Comparison of ENCODE assay signal across 8 cellular contexts in genomic region chr1:145464708-145465336, GRCh38. TPM values are rescaled to one million over a fixed set of nuclear protein-coding genes. Genes with fewer than 3 reads are reported as not detected.
A peak's percentile ranks its signal among the peaks of the same experiment; 100 is the strongest.
DNase-seq lines count a peak whose midpoint lies in the region; ATAC-seq and TF ChIP-seq lines count a peak whose summit lies in the region.
"Not testable (repeated sequence)": the region's sequence is repeated elsewhere in the genome, so short reads cannot be mapped to it uniquely, and the experiment has no call there.

No MANE protein-coding gene starts in this region.

- in situ Hi-C loops in IMR-90 (cut with MboI; ENCODE audit: low sequenced_read_pairs): not testable (repeated sequence)

- BruUV-seq in IMR-90 (replicated peaks; lab: Mats Ljungman, UMichigan): not testable (repeated sequence)

- H3K4me3 ChIP-seq in IMR-90 (ENCODE audit: insufficient read depth, low read depth, low read length) (peak overlapping the region; percentile 25), choroid plexus epithelial cell (ENCODE audit: low read depth, low read length) (peak overlapping the region; percentile 48), right atrium auricular region (peak overlapping the region; percentile 30 to 50), ovary (peak overlapping the region; percentile 37), vagina (peak overlapping the region; percentile 46 to 49)

- H3K4me3 Mint-ChIP-seq in activated CD4-positive, alpha-beta memory T cell treated with anti-CD3 and anti-CD28 coated beads for 36 hours: peak overlapping the region; percentile 80

- not testable (repeated sequence) for H3K14ac ChIP-seq in IMR-90 (replicated peaks; ENCODE audit: low read depth, low read length)

- not testable (repeated sequence) for DNase-seq in IMR-90; activated CD4-positive, alpha-beta memory T cell treated with anti-CD3 and anti-CD28 coated beads for 36 hours; choroid plexus epithelial cell (ENCODE audit: low read depth); right atrium auricular region (ENCODE audit: low spot score); ovary; vagina (ENCODE audit: extremely low spot score in 2 of 2)

- CTCF ChIA-PET in IMR-90 (lab: Yijun Ruan, JAX): not testable (repeated sequence)
- CTCF ChIA-PET in activated CD4-positive, alpha-beta memory T cell treated with anti-CD3 and anti-CD28 coated beads for 36 hours (lab: Charles Lee): interaction anchor here (0.9 kb wide), 1 partner anchor 381 kb away, joined by 3 read pairs; no protein-coding TSS in a partner anchor

- H3K9me1 ChIP-seq in IMR-90 (ENCODE audit: insufficient read depth, low read length): not testable (repeated sequence)

- no CpG with 5 or more reads among the region's 21 CpGs for whole genome bisulfite sequencing in IMR-90 (ENCODE audit: extremely low coverage in 2 of 2, insufficient read length in 1 of 2), 2 experiments
- 24 to 28% (median 26%) methylated on average over 5 to 11 of the region's 21 CpGs for WGBS in ovary, 3 donors

- not testable (repeated sequence) for H4K8ac ChIP-seq in IMR-90 (ENCODE audit: low read depth in 2 of 2, low read length in 2 of 2)

- POLR2A ChIA-PET in IMR-90 (lab: Charles Lee; ENCODE audit: unreplicated experiment): not testable (repeated sequence)
- POLR2A ChIA-PET in activated CD4-positive, alpha-beta memory T cell treated with anti-CD3 and anti-CD28 coated beads for 36 hours (lab: Charles Lee): interaction anchor here (0.7 to 0.9 kb wide), 6 partner anchors 39 to 913 kb away, joined by 3 to 27 read pairs (median 4); partner anchors contain the start of genes ANKRD34A, NBPF20 and POLR3GL

- H3K18ac ChIP-seq in IMR-90 (ENCODE audit: low read depth, low read length): not testable (repeated sequence)

- TF ChIP-seq RAD21 in IMR-90 (IDR thresholded peaks at IDR 0.05; ENCODE audit: low read length): not testable (repeated sequence)

- peak overlapping the region; percentile 69 for H3K4me2 ChIP-seq in IMR-90 (ENCODE audit: low read depth, low read length)

- H3K9me3 ChIP-seq in IMR-90 (ENCODE audit: control insufficient read depth, insufficient read depth, low read length); right atrium auricular region; ovary; vagina: not testable (repeated sequence)

- not testable (repeated sequence) for H4K20me1 ChIP-seq in IMR-90 (ENCODE audit: insufficient read depth, low read length)

- H3K9me3 Mint-ChIP-seq in activated CD4-positive, alpha-beta memory T cell treated with anti-CD3 and anti-CD28 coated beads for 36 hours: not testable (repeated sequence)

- H3K56ac ChIP-seq in IMR-90 (ENCODE audit: extremely low read depth, insufficient read depth, low read length): not testable (repeated sequence)

- TF ChIP-seq EP300 in ovary (IDR thresholded peaks at IDR 0.05): not testable (repeated sequence)

- peak overlapping the region; percentile 97 for H3K27ac Mint-ChIP-seq in activated CD4-positive, alpha-beta memory T cell treated with anti-CD3 and anti-CD28 coated beads for 36 hours

- H2AK9ac ChIP-seq in IMR-90 (replicated peaks; ENCODE audit: low read depth, low read length, poor library complexity): not testable (repeated sequence)

- H2BK5ac ChIP-seq in IMR-90 (ENCODE audit: low read depth, low read length, poor library complexity, severe bottlenecking): not testable (repeated sequence)

- not testable (repeated sequence) for H3K27me3 ChIP-seq in IMR-90 (ENCODE audit: control insufficient read depth, insufficient read depth, low read length); right atrium auricular region; ovary; vagina

- not testable (repeated sequence) for H2AFZ ChIP-seq in IMR-90 (replicated peaks; ENCODE audit: low read length, poor library complexity)

- H3K23ac ChIP-seq in IMR-90 (ENCODE audit: low read depth, low read length): not testable (repeated sequence)

- dilution Hi-C loops in IMR-90 (cut with HindIII; ENCODE audit: low sequenced_read_pairs, unreplicated experiment): not testable (repeated sequence)

- H2BK20ac ChIP-seq in IMR-90 (ENCODE audit: low read depth, low read length): not testable (repeated sequence)

- not testable (repeated sequence) for H3K27me3 Mint-ChIP-seq in activated CD4-positive, alpha-beta memory T cell treated with anti-CD3 and anti-CD28 coated beads for 36 hours

- H3K4me1 ChIP-seq in IMR-90 (ENCODE audit: control insufficient read depth, insufficient read depth, low read length); right atrium auricular region; ovary (ENCODE audit: insufficient read depth); vagina: not testable (repeated sequence)

- not testable (repeated sequence) for H4K91ac ChIP-seq in IMR-90 (ENCODE audit: insufficient read depth, low read depth, low read length)

- not testable (repeated sequence) for TF ChIP-seq CTCF in IMR-90 (conservative IDR thresholded peaks at IDR 0.05; ENCODE audit: low read depth, low read length); choroid plexus epithelial cell (conservative IDR thresholded peaks at IDR 0.05; ENCODE audit: low read depth, low read length); right atrium auricular region (IDR thresholded peaks at IDR 0.05); ovary (IDR thresholded peaks at IDR 0.05); vagina (IDR thresholded peaks at IDR 0.05)

- H3K36me3 Mint-ChIP-seq in activated CD4-positive, alpha-beta memory T cell treated with anti-CD3 and anti-CD28 coated beads for 36 hours: not testable (repeated sequence)

- H3K36me3 ChIP-seq in IMR-90 (ENCODE audit: control insufficient read depth, insufficient read depth, low read length); right atrium auricular region; ovary; vagina: not testable (repeated sequence)

- intact Hi-C loops in IMR-90 (cut with micrococcal nuclease); activated CD4-positive, alpha-beta memory T cell treated with anti-CD3 and anti-CD28 coated beads for 36 hours (cut with micrococcal nuclease); ovary (cut with DNase I); vagina (cut with DNase I): not testable (repeated sequence)

- peak; percentile 16 for ATAC-seq in GM18511 (IDR thresholded peaks at IDR 0.05; ENCODE audit: unreplicated experiment)
- ATAC-seq in HG02678 (IDR thresholded peaks at IDR 0.05; ENCODE audit: unreplicated experiment): peak; percentile 19
- not testable (repeated sequence) for ATAC-seq in IMR-90 (ENCODE audit: low read depth)

- H3K27ac ChIP-seq in IMR-90 (ENCODE audit: insufficient read depth, low read length); right atrium auricular region; ovary; vagina: not testable (repeated sequence)

- H3K4me1 Mint-ChIP-seq in activated CD4-positive, alpha-beta memory T cell treated with anti-CD3 and anti-CD28 coated beads for 36 hours (ENCODE audit: low read depth): not testable (repeated sequence)

- H4K5ac ChIP-seq in IMR-90 (ENCODE audit: low read depth, low read length): not testable (repeated sequence)

- H3K4ac ChIP-seq in IMR-90 (ENCODE audit: low read depth, low read length): not testable (repeated sequence)

- not testable (repeated sequence) for H2BK15ac ChIP-seq in IMR-90 (ENCODE audit: low read depth, low read length)

- TF ChIP-seq POLR2A in IMR-90 (IDR thresholded peaks at IDR 0.05; ENCODE audit: low read depth, low read length); ovary (IDR thresholded peaks at IDR 0.05); vagina (IDR thresholded peaks at IDR 0.05): not testable (repeated sequence)

- H2BK120ac ChIP-seq in IMR-90 (ENCODE audit: low read depth, low read length): not testable (repeated sequence)

- H2AK5ac ChIP-seq in IMR-90 (ENCODE audit: low read depth, low read length): not testable (repeated sequence)

- H3K79me1 ChIP-seq in IMR-90 (ENCODE audit: low read depth in 1 of 2, low read length in 2 of 2): not testable (repeated sequence)

- H3K9ac ChIP-seq in IMR-90 (ENCODE audit: low read depth, low read length): not testable (repeated sequence)

RNA-seq across cellular contexts. Expression of gene NBPF20, which starts 39.4 kb away (rescaled TPM):
- 2.9 and 3.1 TPM in 2 replicates for total RNA-seq in IMR-90 (2012; rRNA removed)
- polyA plus RNA-seq in IMR-90 (2012; rRNA removed): 2.2 and 2.6 TPM in 2 replicates
- polyA plus RNA-seq in IMR-90 (2012; cell fraction: cytosol; rRNA removed): 0.74 and 0.84 TPM in 2 replicates
- 1.6 and 7.5 TPM in 2 replicates for polyA plus RNA-seq in IMR-90 (2012; cell fraction: nucleus; rRNA removed; ENCODE audit: low replicate concordance)
- 1 to 10 TPM; 1.3 to 1.4 TPM for total RNA-seq in activated CD4-positive, alpha-beta memory T cell treated with anti-CD3 and anti-CD28 coated beads for 36 hours
- total RNA-seq in right atrium auricular region: 1 to 10 TPM in 1 of 2 donors, under 1 TPM in 1; 0.59 to 1.1 TPM
- 1 to 10 TPM in 5 of 7 donors, under 1 TPM in 2; 0.48 to 3.3 (median 2.3) TPM for total RNA-seq in ovary
- polyA plus RNA-seq in ovary: 1 to 10 TPM; 1.3 to 4.9 TPM
- 1.7 TPM for total RNA-seq in vagina
